ENCODE assay signal across 10 cellular contexts in the genomic region with DNA sequence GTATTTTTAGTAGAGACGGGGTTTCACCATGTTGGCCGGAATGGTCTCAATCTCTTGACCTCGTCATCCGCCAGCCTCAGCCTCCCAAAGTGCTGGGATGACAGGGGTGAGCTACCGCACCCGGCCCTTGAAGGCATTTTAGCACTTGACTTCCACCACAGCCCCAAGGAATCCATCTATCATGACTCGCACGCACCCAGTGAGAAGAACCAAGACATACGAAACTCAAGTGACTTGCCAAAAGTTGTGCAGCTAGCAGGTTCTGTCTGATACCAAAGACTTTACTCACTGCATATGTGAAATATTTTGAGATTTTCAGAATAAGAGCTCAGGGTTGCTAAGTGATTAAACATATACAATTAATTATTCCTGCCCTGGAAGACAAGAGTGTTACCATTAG. TPM values are rescaled to one million over a fixed set of nuclear protein-coding genes. Genes with fewer than 3 reads are reported as not detected.
DNase-seq lines count a peak whose midpoint lies in the region; ATAC-seq lines count a peak whose summit lies in the region.
"Had no signal": no experiment of that assay in that cellular context is flagged by ENCODE, and none has a peak within 500 bp of the region (broad histone marks: within the 10 kb centered on the region; RNA-seq: fewer than 3 reads in every experiment).

No MANE protein-coding gene starts in this region.

- H3K27ac Mint-ChIP-seq in activated T-helper 17 cell treated with anti-CD3 and anti-CD28 coated beads, Interleukin-2, amount 50 U/mL, for 72 hours = peak overlapping the region; percentile 90

- DNase-seq in A172 (ENCODE audit: low spot score) (peak; percentile 75), EL (peak; percentile 99), islet precursor cell (peak; percentile 67), DMS114 treated with DMSO at 0.1 percent for 48 hours (lab: John Stamatoyannopoulos, UW; ENCODE audit: unreplicated experiment) (no peak), NCI-H2171 (lab: John Stamatoyannopoulos, UW) (no peak), NCI-H2107 (lab: John Stamatoyannopoulos, UW) (no peak)
- DNase-seq in stimulated activated naive CD4-positive, alpha-beta T cell treated with Interleukin-2 at 50 U/mL for 16 hours (lab: John Stamatoyannopoulos, UW) = no peak
- DNase-seq: amygdala, KBM-7 had no signal

- peaks cover 7% of the 10 kb centered on the region for H3K9me3 Mint-ChIP-seq in activated T-helper 17 cell treated with anti-CD3 and anti-CD28 coated beads, Interleukin-2, amount 50 U/mL, for 72 hours

- ATAC-seq in activated T-helper 17 cell treated with anti-CD3 and anti-CD28 coated beads, Interleukin-2, amount 50 U/mL, for 72 hours (replicated peaks) = peak; percentile 16

- peaks cover 14% of the 10 kb centered on the region for H3K36me3 Mint-ChIP-seq in activated T-helper 17 cell treated with anti-CD3 and anti-CD28 coated beads, Interleukin-2, amount 50 U/mL, for 72 hours (ENCODE audit: low read depth)

- peaks cover 86% of the 10 kb centered on the region for H3K4me1 Mint-ChIP-seq in activated T-helper 17 cell treated with anti-CD3 and anti-CD28 coated beads, Interleukin-2, amount 50 U/mL, for 72 hours

- H3K27me3 Mint-ChIP-seq in activated T-helper 17 cell treated with anti-CD3 and anti-CD28 coated beads, Interleukin-2, amount 50 U/mL, for 72 hours = no peaks in the 10 kb centered on the region

- H3K4me3 Mint-ChIP-seq in activated T-helper 17 cell treated with anti-CD3 and anti-CD28 coated beads, Interleukin-2, amount 50 U/mL, for 72 hours = peak overlapping the region; percentile 78

RNA-seq across cellular contexts. Expression of a gene that starts 21.0 kb away (rescaled TPM):
- total RNA-seq in A172 (2014; rRNA removed; shearing (Covaris generic)) = 3.6 and 6.1 TPM in 2 replicates
- total RNA-seq in activated T-helper 17 cell treated with anti-CD3 and anti-CD28 coated beads, Interleukin-2, amount 50 U/mL, for 72 hours = 10 to 100 TPM; 55.6 to 73.4 TPM

Comparison
In these comparisons a context has a peak if more than half of its experiments do, and no peak if none do; other contexts are left out.
1. DNase-seq: peak in A172 (single experiment), EL (single experiment) and islet precursor cell (single experiment); none in DMS114 treated with DMSO at 0.1 percent for 48 hours (single experiment), NCI-H2171 (single experiment), NCI-H2107 (single experiment) and stimulated activated naive CD4-positive, alpha-beta T cell treated with Interleukin-2 at 50 U/mL for 16 hours (single experiment).